ENCODE assay signal across 9 cellular contexts in the genomic region with DNA sequence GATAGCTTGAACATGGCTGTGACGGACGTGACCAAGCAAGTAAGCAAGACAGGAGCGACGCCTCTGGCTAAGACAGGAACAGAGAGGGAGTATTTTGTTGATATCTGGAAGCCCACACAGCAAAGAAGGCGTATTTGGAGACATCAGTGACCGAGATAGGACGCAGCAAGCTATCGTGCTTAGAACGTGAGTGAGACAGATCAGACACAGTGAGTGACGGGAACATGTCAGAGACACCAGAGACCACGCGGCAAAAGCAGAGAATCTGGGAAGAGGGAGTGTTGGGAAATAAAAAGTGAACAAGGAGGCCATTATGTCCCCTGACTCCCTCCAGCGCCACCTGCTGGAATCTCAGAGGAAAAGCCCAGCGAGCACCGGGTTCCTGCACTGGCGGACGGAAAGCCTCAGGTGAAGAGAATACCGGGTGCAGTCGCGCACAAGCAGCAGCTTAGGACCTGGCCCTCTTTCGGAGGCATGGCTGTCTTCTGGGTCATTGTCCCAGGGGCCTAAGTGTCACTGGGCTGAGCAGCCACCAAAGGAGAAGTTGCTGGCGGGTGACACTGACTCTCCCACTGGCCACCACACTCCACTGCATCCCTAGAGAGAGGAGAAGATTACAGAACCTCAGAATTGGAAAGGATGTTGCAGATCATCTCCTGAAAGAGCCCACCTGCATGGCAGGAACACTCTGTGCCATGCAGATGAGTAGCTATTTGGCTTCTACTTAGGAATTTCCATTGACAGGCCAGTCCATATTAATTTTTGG.
DNase-seq lines count a peak whose midpoint lies in the region; ATAC-seq and TF ChIP-seq lines count a peak whose summit lies in the region.
"Had no signal": no experiment of that assay in that cellular context is flagged by ENCODE, and none has a peak within 500 bp of the region (broad histone marks: within the 10 kb centered on the region; RNA-seq: fewer than 3 reads in every experiment).

No MANE protein-coding gene starts in this region.

- H2BK120ac ChIP-seq in IMR-90 (ENCODE audit: low read depth, low read length), result no peak overlapping the region

- H2BK15ac ChIP-seq in IMR-90 (ENCODE audit: low read depth, low read length), result no peak overlapping the region

- H4K91ac ChIP-seq in IMR-90 (ENCODE audit: insufficient read depth, low read depth, low read length), result no peak overlapping the region

- H3K27ac ChIP-seq in IMR-90 (ENCODE audit: insufficient read depth, low read length), result no peak overlapping the region
- H3K27ac ChIP-seq: VCaP had no signal

- WGBS in IMR-90 (ENCODE audit: extremely low coverage in 2 of 2, insufficient read length in 1 of 2), 2 experiments, result 48% methylated on average over 17 of the region's 22 CpGs; no CpG with 5 or more reads in 1 of the 2 experiments

- TF ChIP-seq CTCF in IMR-90 (conservative IDR thresholded peaks at IDR 0.05; ENCODE audit: low read depth, low read length), result peak; percentile 62
- peak; percentile 91 for TF ChIP-seq CTCF in cardiac fibroblast (IDR thresholded peaks at IDR 0.05; ENCODE audit: low read depth, low read length)

- peak; percentile 44 for TF ChIP-seq RAD21 in IMR-90 (IDR thresholded peaks at IDR 0.05; ENCODE audit: low read length)

- H3K9me3 ChIP-seq in IMR-90 (ENCODE audit: control insufficient read depth, insufficient read depth, low read length), result no peaks in the 10 kb centered on the region

- no peaks in the 10 kb centered on the region for H4K20me1 ChIP-seq in IMR-90 (ENCODE audit: insufficient read depth, low read length)

- H4K5ac ChIP-seq in IMR-90 (ENCODE audit: low read depth, low read length), result no peak overlapping the region

- peak overlapping the region; percentile 69 for H2AFZ ChIP-seq in IMR-90 (replicated peaks; ENCODE audit: low read length, poor library complexity)

- H2BK20ac ChIP-seq in IMR-90 (ENCODE audit: low read depth, low read length), result no peak overlapping the region

- H2AK5ac ChIP-seq in IMR-90 (ENCODE audit: low read depth, low read length), result no peak overlapping the region

- H3K4me1 ChIP-seq in IMR-90 (ENCODE audit: control insufficient read depth, insufficient read depth, low read length), result no peaks in the 10 kb centered on the region

- no TSS peak for BruUV-seq in IMR-90 (replicated peaks; lab: Mats Ljungman, UMichigan)

- in situ Hi-C loops in IMR-90 (cut with MboI; ENCODE audit: low sequenced_read_pairs), result no loop called here

- no peaks in the 10 kb centered on the region for H3K36me3 ChIP-seq in IMR-90 (ENCODE audit: control insufficient read depth, insufficient read depth, low read length)

- no peak overlapping the region; the same call in 1 of the 2 replicates for H3K4me2 ChIP-seq in IMR-90 (ENCODE audit: low read depth, low read length)

- H3K18ac ChIP-seq in IMR-90 (ENCODE audit: low read depth, low read length), result no peak overlapping the region

- H2BK5ac ChIP-seq in IMR-90 (ENCODE audit: low read depth, low read length, poor library complexity, severe bottlenecking), result no peak overlapping the region

- no peak overlapping the region for H3K9ac ChIP-seq in IMR-90 (ENCODE audit: low read depth, low read length)

- H3K79me1 ChIP-seq in IMR-90 (ENCODE audit: low read depth in 1 of 2, low read length in 2 of 2), result no peaks in the 10 kb centered on the region

- ATAC-seq in GM21515 (IDR thresholded peaks at IDR 0.05; ENCODE audit: unreplicated experiment), result peak; percentile 88
- peak; percentile 75 for ATAC-seq in IMR-90 (ENCODE audit: low read depth)
- ATAC-seq in left lobe of liver, result peak; percentile 30

- H3K23ac ChIP-seq in IMR-90 (ENCODE audit: low read depth, low read length), result no peak overlapping the region

- H3K27me3 ChIP-seq in IMR-90 (ENCODE audit: control insufficient read depth, insufficient read depth, low read length), result peaks cover 15% of the 10 kb centered on the region

- TF ChIP-seq POLR2A in IMR-90 (IDR thresholded peaks at IDR 0.05; ENCODE audit: low read depth, low read length), result no peak

- no peak overlapping the region for H3K4ac ChIP-seq in IMR-90 (ENCODE audit: low read depth, low read length)

- no peak overlapping the region; a peak in 1 of 4 replicates for H4K8ac ChIP-seq in IMR-90 (ENCODE audit: low read depth in 2 of 2, low read length in 2 of 2)

- no peak overlapping the region for H3K56ac ChIP-seq in IMR-90 (ENCODE audit: extremely low read depth, insufficient read depth, low read length)

- POLR2A ChIA-PET in IMR-90 (lab: Charles Lee; ENCODE audit: unreplicated experiment), result no interaction called here

- H3K4me3 ChIP-seq in IMR-90 (ENCODE audit: insufficient read depth, low read depth, low read length) (no peak overlapping the region), cardiac fibroblast (replicated peaks in 1 of 2; ENCODE audit: low read depth in 2 of 2, low read length in 2 of 2) (peak overlapping the region in 1 of 2 donors; percentile 54)

- intact Hi-C loops in IMR-90 (cut with micrococcal nuclease), result loop anchor here (1.0 kb wide), 3 partner anchors 14 to 304 kb away; no protein-coding TSS in a partner anchor

- no peak overlapping the region for H2AK9ac ChIP-seq in IMR-90 (replicated peaks; ENCODE audit: low read depth, low read length, poor library complexity)

- no peak overlapping the region for H3K14ac ChIP-seq in IMR-90 (replicated peaks; ENCODE audit: low read depth, low read length)

- dilution Hi-C loops in IMR-90 (cut with HindIII; ENCODE audit: low sequenced_read_pairs, unreplicated experiment), result no loop called here

- H3K9me1 ChIP-seq in IMR-90 (ENCODE audit: insufficient read depth, low read length), result no peaks in the 10 kb centered on the region

- CTCF ChIA-PET in IMR-90 (lab: Yijun Ruan, JAX), result interaction anchor here (0.5 to 1.8 kb wide), 5 partner anchors 14 to 642 kb away, joined by 3 to 11 read pairs (median 3); no protein-coding TSS in a partner anchor

- DNase-seq in DMS114 treated with DMSO at 0.1 percent for 48 hours (lab: John Stamatoyannopoulos, UW; ENCODE audit: unreplicated experiment), result peak; percentile 13
- DNase-seq in IMR-90, result peak; percentile 34
- peak; percentile 48 for DNase-seq in UCSD-AML1 (lab: John Stamatoyannopoulos, UW; ENCODE audit: unreplicated experiment)
- peak; percentile 72 to 77 for DNase-seq in cardiac fibroblast (ENCODE audit: low read depth in 2 of 2)
- DNase-seq in left lobe of liver (ENCODE audit: low spot score), result no peak
- peak; percentile 11 for DNase-seq in stimulated activated CD8-positive, alpha-beta memory T cell treated with anti-CD3 and anti-CD28 coated beads, Interleukin-15, amount 100 ng/mL, for 24 hours (ENCODE audit: low read depth)
- DNase-seq in mesenteric fat pad (ENCODE audit: low spot score), result no peak

TF ChIP-seq in IMR-90, 13 proteins besides CTCF, POLR2A, EP300 and RAD21:
- peak; percentile 48 for TF ChIP-seq SMC3 (IDR thresholded peaks at IDR 0.05; ENCODE audit: low read depth, low read length)
- no peak for TF ChIP-seq MAZ (IDR thresholded peaks at IDR 0.05; ENCODE audit: borderline replicate concordance, low read depth, low read length)
- no peak for TF ChIP-seq RCOR1 (IDR thresholded peaks at IDR 0.05; ENCODE audit: insufficient replicate concordance, low read length)
- peak; percentile 35; the same call in 1 of the 2 replicates for TF ChIP-seq CEBPB (IDR thresholded peaks at IDR 0.05; ENCODE audit: low read depth, low read length)

Comparison
In these comparisons a context has a peak if more than half of its experiments do, and no peak if none do; other contexts are left out.
1. DNase-seq: peak in DMS114 treated with DMSO at 0.1 percent for 48 hours (single experiment), IMR-90 (single experiment), UCSD-AML1 (single experiment), cardiac fibroblast (2 of 2) and stimulated activated CD8-positive, alpha-beta memory T cell treated with anti-CD3 and anti-CD28 coated beads, Interleukin-15, amount 100 ng/mL, for 24 hours (single experiment); none in left lobe of liver (single experiment) and mesenteric fat pad (single experiment).
2. ATAC-seq: peak in every context shown above with its lines; median percentile 88 in GM21515; 75 in IMR-90; 30 in left lobe of liver.